Comparison of ENCODE assay signal across 8 cellular contexts in the genomic region with DNA sequence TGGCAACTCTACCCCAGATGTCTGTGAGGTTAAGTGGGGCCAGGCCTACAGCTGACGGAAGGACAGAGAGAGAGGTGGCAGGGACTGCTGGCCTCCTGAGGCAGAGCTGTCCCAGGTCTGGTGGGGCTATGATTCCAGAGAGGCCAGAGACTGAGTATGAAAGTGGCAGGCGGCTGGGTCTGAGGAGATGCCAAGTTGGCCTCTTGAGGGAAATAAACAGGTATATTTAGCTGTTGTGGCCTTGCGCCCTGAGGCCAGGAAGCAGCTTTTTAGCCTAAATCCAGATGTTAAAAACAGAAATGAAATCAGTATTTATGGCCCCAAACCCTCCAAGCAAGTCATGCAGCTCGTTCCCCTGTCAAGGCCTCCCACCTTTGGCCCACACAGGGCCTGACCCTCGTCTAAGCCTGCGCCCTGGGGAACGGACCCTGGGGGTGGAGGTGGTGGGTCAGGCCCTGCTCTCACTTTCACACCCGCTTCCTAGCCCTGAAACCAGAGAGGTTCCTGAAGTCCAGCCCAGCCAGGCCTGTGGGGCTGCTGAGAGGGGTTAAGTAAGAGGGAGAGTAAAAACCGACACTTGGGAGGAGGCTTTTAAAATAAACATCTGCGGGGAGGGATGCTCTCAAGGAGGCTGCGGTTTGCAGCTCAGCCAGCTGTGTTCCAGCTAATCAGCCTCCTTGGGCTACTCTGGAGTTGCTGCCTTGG. TPM values are rescaled to one million over a fixed set of nuclear protein-coding genes. Genes with fewer than 3 reads are reported as not detected.
A peak's percentile ranks its signal among the peaks of the same experiment; 100 is the strongest.
DNase-seq lines count a peak whose midpoint lies in the region; ATAC-seq, FAIRE-seq and TF ChIP-seq lines count a peak whose summit lies in the region.

No MANE protein-coding gene starts in this region.

- 68 to 72% methylated on average over 9 to 11 of the region's 11 CpGs for WGBS in upper lobe of left lung, 2 donors

- H3K36me3 ChIP-seq in upper lobe of left lung = peaks cover 0 to 53% (median 0%) of the 10 kb centered on the region in 4 donors

- peak overlapping the region; percentile 77 to 87 (median 79) for H3K27ac ChIP-seq in upper lobe of left lung

- ATAC-seq in HG02759 (IDR thresholded peaks at IDR 0.05; ENCODE audit: unreplicated experiment) = peak; percentile 51
- ATAC-seq in upper lobe of left lung (ENCODE audit: low FRiP score in 2 of 2) = peak; percentile 6 to 83
- ATAC-seq in HG02970 (IDR thresholded peaks at IDR 0.05; ENCODE audit: low FRiP score, unreplicated experiment) = no peak

- TF ChIP-seq CTCF in upper lobe of left lung (IDR thresholded peaks at IDR 0.05) = no peak

- DNase-seq in GM12892 (ENCODE audit: insufficient read length) = peak; percentile 52
- DNase-seq in SIG-M5 (lab: John Stamatoyannopoulos, UW) = peak; percentile 33
- DNase-seq in hepatic stellate cell (ENCODE audit: low spot score) = peak; percentile 85
- DNase-seq in upper lobe of left lung = peak in 1 of 2 donors; percentile 59
- DNase-seq in stimulated activated CD4-positive, alpha-beta T cell treated with anti-CD3 and anti-CD28 coated beads, Interleukin-12 subunit alpha, Interleukin-12 subunit beta, amount 100 ng/mL, for 4 hours = no peak
- DNase-seq in NCI-H226 = no peak

- TF ChIP-seq EP300 in upper lobe of left lung (IDR thresholded peaks at IDR 0.05) = no peak

- no peaks in the 10 kb centered on the region for H3K9me3 ChIP-seq in upper lobe of left lung

- FAIRE-seq in GM12892 (lab: Jason Lieb, UNC) = peak; percentile 87

- TF ChIP-seq POLR2A in GM12892 (IDR thresholded peaks at IDR 0.05; ENCODE audit: low read depth, low read length) (peak; percentile 48; the same call in 1 of the 2 replicates), upper lobe of left lung (IDR thresholded peaks at IDR 0.05) (no peak)

- no peak overlapping the region for H3K4me3 ChIP-seq in upper lobe of left lung

- peaks cover 18 to 29% (median 24%) of the 10 kb centered on the region in 4 donors for H3K4me1 ChIP-seq in upper lobe of left lung

- no peaks in the 10 kb centered on the region for H3K27me3 ChIP-seq in upper lobe of left lung

RNA-seq across cellular contexts. Expression of gene PCDHGC5, which starts 18.7 kb away (rescaled TPM):
- 0.32 TPM for polyA plus RNA-seq in GM12892 (2012; ENCODE audit: missing spikeins)
- total RNA-seq in upper lobe of left lung = 10 to 100 TPM in 1 of 6 donors, 1 to 10 TPM in 3, under 1 TPM in 2; 0.61 to 11.5 (median 1.4) TPM

RNA-seq across cellular contexts. Expression of gene PCDHGC4, which starts 22.7 kb away (rescaled TPM):
- 0.38 TPM for polyA plus RNA-seq in GM12892 (2012; ENCODE audit: missing spikeins)
- total RNA-seq in upper lobe of left lung = 10 to 100 TPM in 1 of 6 donors, 1 to 10 TPM in 4, under 1 TPM in 1; 0.69 to 24.7 (median 1.8) TPM

RNA-seq across cellular contexts. Expression of gene PCDHGC3, which starts 31.8 kb away (rescaled TPM):
- 9.2 TPM for polyA plus RNA-seq in GM12892 (2012; ENCODE audit: missing spikeins)
- total RNA-seq in upper lobe of left lung = 100 to 1,000 TPM in 1 of 6 donors, 10 to 100 TPM in 5; 26.4 to 116 (median 50.1) TPM

Comparison
In these comparisons a context has a peak if more than half of its experiments do, and no peak if none do; other contexts are left out.
1. DNase-seq: peak in GM12892 (single experiment), SIG-M5 (single experiment) and hepatic stellate cell (single experiment); none in stimulated activated CD4-positive, alpha-beta T cell treated with anti-CD3 and anti-CD28 coated beads, Interleukin-12 subunit alpha, Interleukin-12 subunit beta, amount 100 ng/mL, for 4 hours (single experiment) and NCI-H226 (single experiment).